In genomic region chr5:126535856-126536545, GRCh38 we compare ENCODE assay signal across 15 cellular contexts.
"Had no signal": no experiment of that assay in that cellular context is flagged by ENCODE, and none has a peak within 500 bp of the region (broad histone marks: within the 10 kb centered on the region; RNA-seq: fewer than 3 reads in every experiment).

No MANE protein-coding gene starts in this region.

- H3K4me3 ChIP-seq: adrenal gland, coronary artery, mucosa of descending colon, right atrium auricular region, tibial artery had no signal

- H3K9me3 ChIP-seq: adrenal gland, mucosa of descending colon, right atrium auricular region, tibial artery had no signal

- H3K36me3 ChIP-seq: adrenal gland, right atrium auricular region, tibial artery had no signal

- H3K27me3 ChIP-seq: adrenal gland, right atrium auricular region, tibial artery had no signal

- ATAC-seq: activated CD4-positive, CD25-positive, alpha-beta regulatory T cell treated with anti-CD3 and anti-CD28 coated beads, Interleukin-2, amount 50 U/mL, for 24 hours; mucosa of descending colon; naive thymus-derived CD4-positive, alpha-beta T cell; stimulated activated naive B cell treated with anti-CD40 and anti-IgM and Interleukin-4, amounts not matched to agents 10 μg/mL and 1 μg/mL and 100 μg/mL, for 72 hours had no signal

- H3K27ac ChIP-seq: coronary artery, right atrium auricular region, tibial artery had no signal

- FAIRE-seq: endothelial cell of umbilical vein had no signal

- DNase-seq: activated naive CD4-positive, alpha-beta T cell treated with anti-CD3 and anti-CD28 coated beads, Interleukin-2, amount 50 U/mL, for 16 hours; adrenal gland; foreskin melanocyte; mucosa of descending colon; naive thymus-derived CD4-positive, alpha-beta T cell; posterior cingulate gyrus; stimulated activated CD4-positive, alpha-beta T cell treated with anti-CD3 and anti-CD28 coated beads, Interleukin-15, amount 100 ng/mL, for 24 hours; stimulated activated CD4-positive, alpha-beta T cell treated with anti-CD3 and anti-CD28 coated beads, Interleukin-4, amount 100 ng/mL, for 1 hour; stimulated activated naive B cell treated with anti-CD40 and anti-IgM and Interleukin-4, amounts not matched to agents 10 μg/mL and 1 μg/mL and 100 μg/mL, for 72 hours; T1000; tibial artery had no signal
